Comparison of ENCODE assay signal across 8 cellular contexts in genomic region chr11:88508808-88509581, GRCh38.
DNase-seq lines count a peak whose midpoint lies in the region; ATAC-seq and TF ChIP-seq lines count a peak whose summit lies in the region.

No MANE protein-coding gene starts in this region.

- no peaks in the 10 kb centered on the region for H3K9me3 ChIP-seq in CD8-positive, alpha-beta T cell (ENCODE audit: low read length)
- H3K9me3 ChIP-seq in iPS-20b (ENCODE audit: insufficient read depth, low read depth, low read length): no peaks in the 10 kb centered on the region

- intact Hi-C loops in CD8-positive, alpha-beta T cell (cut with DNase I, micrococcal nuclease): no loop called here

- H3K27me3 Mint-ChIP-seq in CD8-positive, alpha-beta T cell (ENCODE audit: low read depth): peaks cover 56% of the 10 kb centered on the region
- H3K27me3 Mint-ChIP-seq in activated naive CD8-positive, alpha-beta T cell treated with anti-CD3 and anti-CD28 coated beads for 36 hours: peaks cover 60% of the 10 kb centered on the region

- peak in 1 of 7 experiments; percentile 7 for DNase-seq in CD8-positive, alpha-beta T cell
- DNase-seq in activated naive CD8-positive, alpha-beta T cell treated with anti-CD3 and anti-CD28 coated beads for 36 hours: peak; percentile 57
- DNase-seq in stimulated activated CD4-positive, alpha-beta T cell treated with anti-CD3 and anti-CD28 coated beads, Interleukin-4, amount 100 ng/mL, for 1 hour: peak; percentile 13
- DNase-seq in epidermal melanocyte (ENCODE audit: insufficient read length, low spot score): no peak
- DNase-seq in RWPE1 (ENCODE audit: low spot score): no peak
- no peak for DNase-seq in DMS79 treated with DMSO at 0.1 percent for 48 hours (lab: John Stamatoyannopoulos, UW)

- peaks cover 4% of the 10 kb centered on the region for H3K4me1 ChIP-seq in CD8-positive, alpha-beta T cell (ENCODE audit: insufficient read depth, low read length)
- H3K4me1 ChIP-seq in iPS-20b (ENCODE audit: insufficient read depth, low read length): peaks cover 18% of the 10 kb centered on the region; the same call in 1 of the 2 replicates

- peaks cover 16% of the 10 kb centered on the region for H3K4me1 Mint-ChIP-seq in CD8-positive, alpha-beta T cell (ENCODE audit: low read depth)
- H3K4me1 Mint-ChIP-seq in activated naive CD8-positive, alpha-beta T cell treated with anti-CD3 and anti-CD28 coated beads for 36 hours: peaks cover 9% of the 10 kb centered on the region

- no peak for TF ChIP-seq CTCF in CD8-positive, alpha-beta T cell (IDR thresholded peaks at IDR 0.05)
- no peak for TF ChIP-seq CTCF in RWPE1 (conservative IDR thresholded peaks at IDR 0.05; ENCODE audit: low read depth)

- CTCF ChIA-PET in CD8-positive, alpha-beta T cell (lab: Charles Lee): no interaction called here
- CTCF ChIA-PET in RWPE1 (lab: Yijun Ruan, JAX): no interaction called here

- H3K36me3 ChIP-seq in CD8-positive, alpha-beta T cell (ENCODE audit: insufficient read depth, low read length): no peaks in the 10 kb centered on the region
- H3K36me3 ChIP-seq in iPS-20b (ENCODE audit: insufficient read depth, low read depth, low read length): no peaks in the 10 kb centered on the region

- H3K9me3 Mint-ChIP-seq in CD8-positive, alpha-beta T cell: no peaks in the 10 kb centered on the region
- no peaks in the 10 kb centered on the region for H3K9me3 Mint-ChIP-seq in activated naive CD8-positive, alpha-beta T cell treated with anti-CD3 and anti-CD28 coated beads for 36 hours

- H3K36me3 Mint-ChIP-seq in CD8-positive, alpha-beta T cell: no peaks in the 10 kb centered on the region
- H3K36me3 Mint-ChIP-seq in activated naive CD8-positive, alpha-beta T cell treated with anti-CD3 and anti-CD28 coated beads for 36 hours: peaks cover 4% of the 10 kb centered on the region

- POLR2A ChIA-PET in CD8-positive, alpha-beta T cell (lab: Charles Lee): no interaction called here
- POLR2A ChIA-PET in RWPE1 (lab: Yijun Ruan, JAX; ENCODE audit: low non-redundant PET): no interaction called here

- ATAC-seq in CD8-positive, alpha-beta T cell: peak; percentile 23
- ATAC-seq in HG02642 (IDR thresholded peaks at IDR 0.05; ENCODE audit: poor library complexity, unreplicated experiment): peak; percentile 41

- H3K27ac ChIP-seq in CD8-positive, alpha-beta T cell (ENCODE audit: low read depth, low read length): no peak overlapping the region
- H3K27ac ChIP-seq in iPS-20b (ENCODE audit: low read length) (no peak overlapping the region), RWPE1 (no peak overlapping the region)

- peak overlapping the region; percentile 63; the same call in 1 of the 2 replicates for H3K9ac ChIP-seq in iPS-20b (ENCODE audit: low read depth, low read length)

- no peak overlapping the region for H3K27ac Mint-ChIP-seq in CD8-positive, alpha-beta T cell
- H3K27ac Mint-ChIP-seq in activated naive CD8-positive, alpha-beta T cell treated with anti-CD3 and anti-CD28 coated beads for 36 hours: peak overlapping the region; percentile 55

- peaks cover 22% of the 10 kb centered on the region for H3K27me3 ChIP-seq in CD8-positive, alpha-beta T cell (ENCODE audit: insufficient read depth, low read length)
- peaks cover 32% of the 10 kb centered on the region; the same call in 1 of the 2 replicates for H3K27me3 ChIP-seq in iPS-20b (ENCODE audit: insufficient read depth, low read length)

- peak overlapping the region; percentile 74 for H3K4me3 Mint-ChIP-seq in CD8-positive, alpha-beta T cell
- peak overlapping the region; percentile 67 for H3K4me3 Mint-ChIP-seq in activated naive CD8-positive, alpha-beta T cell treated with anti-CD3 and anti-CD28 coated beads for 36 hours

- H3K4me3 ChIP-seq in CD8-positive, alpha-beta T cell (ENCODE audit: low read depth, low read length): peak overlapping the region; percentile 29
- peak overlapping the region; percentile 62; the same call in 1 of the 2 replicates for H3K4me3 ChIP-seq in iPS-20b (ENCODE audit: low read length)

Comparison
In these comparisons a context has a peak if more than half of its experiments do, and no peak if none do; other contexts are left out.
1. DNase-seq: peak in activated naive CD8-positive, alpha-beta T cell treated with anti-CD3 and anti-CD28 coated beads for 36 hours (single experiment) and stimulated activated CD4-positive, alpha-beta T cell treated with anti-CD3 and anti-CD28 coated beads, Interleukin-4, amount 100 ng/mL, for 1 hour (single experiment); none in epidermal melanocyte (single experiment), RWPE1 (single experiment) and DMS79 treated with DMSO at 0.1 percent for 48 hours (single experiment).